Comparison of ENCODE assay signal across 26 cellular contexts in genomic region chr2:62587616-62588015, GRCh38.
"Had no signal": no experiment of that assay in that cellular context is flagged by ENCODE, and none has a peak within 500 bp of the region (broad histone marks: within the 10 kb centered on the region; RNA-seq: fewer than 3 reads in every experiment).

No MANE protein-coding gene starts in this region.

- H3K27me3 ChIP-seq: body of pancreas, cardiac muscle cell, heart left ventricle, neural progenitor cell, spleen, testis, vagina had no signal

- H2AFZ ChIP-seq: neural progenitor cell had no signal

- H3K27ac Mint-ChIP-seq: activated naive CD8-positive, alpha-beta T cell treated with anti-CD3 and anti-CD28 coated beads, Interleukin-2, amount 50 U/mL, for 24 hours; activated T-cell treated with anti-CD3 and anti-CD28 coated beads, Interleukin-2, amount 50 U/mL, for 72 hours; endodermal cell; naive thymus-derived CD4-positive, alpha-beta T cell; neural progenitor cell; progenitor cell of endocrine pancreas; type B pancreatic cell had no signal

- H3K9me3 Mint-ChIP-seq: activated naive CD8-positive, alpha-beta T cell treated with anti-CD3 and anti-CD28 coated beads, Interleukin-2, amount 50 U/mL, for 24 hours; type B pancreatic cell had no signal

- H3K4me3 Mint-ChIP-seq: activated naive CD8-positive, alpha-beta T cell treated with anti-CD3 and anti-CD28 coated beads, Interleukin-2, amount 50 U/mL, for 24 hours; activated T-cell treated with anti-CD3 and anti-CD28 coated beads, Interleukin-2, amount 50 U/mL, for 72 hours; endodermal cell; naive thymus-derived CD4-positive, alpha-beta T cell; neural progenitor cell; type B pancreatic cell had no signal

- H3K4me2 ChIP-seq: neural progenitor cell had no signal

- H3K4me1 Mint-ChIP-seq: activated naive CD8-positive, alpha-beta T cell treated with anti-CD3 and anti-CD28 coated beads, Interleukin-2, amount 50 U/mL, for 24 hours; naive thymus-derived CD4-positive, alpha-beta T cell had no signal

- H3K27me3 Mint-ChIP-seq: progenitor cell of endocrine pancreas, type B pancreatic cell had no signal

- H3K4me3 ChIP-seq: body of pancreas, cardiac muscle cell, heart left ventricle, mucosa of descending colon, neural progenitor cell, spleen, testis, vagina had no signal

- H3K36me3 Mint-ChIP-seq: naive thymus-derived CD4-positive, alpha-beta T cell; type B pancreatic cell had no signal

- H3K36me3 ChIP-seq: cardiac muscle cell, heart left ventricle, neural progenitor cell, spleen, vagina had no signal

- H3K9ac ChIP-seq: neural progenitor cell had no signal

- H3K9me3 ChIP-seq: body of pancreas, heart left ventricle, mucosa of descending colon, spleen, testis, vagina had no signal

- H3K4me1 ChIP-seq: body of pancreas, neural progenitor cell, spleen, vagina had no signal

- DNase-seq: activated CD4-positive, alpha-beta T cell treated with anti-CD3 and anti-CD28 coated beads for 4 hours; activated CD4-positive, alpha-beta T cell treated with anti-CD3 and anti-CD28 coated beads, Interleukin-2, amount 50 U/mL, for 48 hours; activated CD4-positive, CD25-positive, alpha-beta regulatory T cell; activated effector memory CD4-positive, alpha-beta T cell treated with Interleukin-2 at 50 U/mL for 16 hours; activated naive CD4-positive, alpha-beta T cell treated with anti-CD3 and anti-CD28 coated beads, Interleukin-2, amount 50 U/mL, for 16 hours; activated naive CD8-positive, alpha-beta T cell treated with anti-CD3 and anti-CD28 coated beads, Interleukin-2, amount 50 U/mL, for 24 hours; activated T-cell treated with anti-CD3 and anti-CD28 coated beads, Interleukin-2, amount 50 U/mL, for 72 hours; body of pancreas; cortex of kidney; endodermal cell; heart left ventricle; islet precursor cell; left colon; mesendoderm; mucosa of descending colon; naive thymus-derived CD4-positive, alpha-beta T cell; retina; spleen; stimulated activated CD4-positive, alpha-beta T cell treated with anti-CD3 and anti-CD28 coated beads, Interleukin-4, amount 100 ng/mL, for 1 hour; stimulated activated naive CD4-positive, alpha-beta T cell; testis had no signal

- H3K27ac ChIP-seq: body of pancreas, cardiac muscle cell, heart left ventricle, neural progenitor cell, spleen, testis, vagina had no signal
